30 cellular contexts compared by ENCODE assay signal in genomic region chr18:42033137-42033810, GRCh38.
"Had no signal": no experiment of that assay in that cellular context is flagged by ENCODE, and none has a peak within 500 bp of the region (broad histone marks: within the 10 kb centered on the region; RNA-seq: fewer than 3 reads in every experiment).

No MANE protein-coding gene starts in this region.

- H3K4me3 ChIP-seq: left lung, lower lobe of right lung, mucosa of descending colon, ovary, prostate gland, skin epidermis, stomach, testis, thyroid gland, transverse colon, upper lobe of right lung, uterus had no signal

- FAIRE-seq: kidney had no signal

- H3K9me3 ChIP-seq: left lung, lower lobe of right lung, mucosa of descending colon, ovary, prostate gland, stomach, testis, thyroid gland, transverse colon, upper lobe of right lung, uterus had no signal

- DNase-seq: hypothalamus; immature natural killer cell; kidney; left colon; left lung; lower lobe of right lung; mammary epithelial cell; mesendoderm; mucosa of descending colon; naive thymus-derived CD4-positive, alpha-beta T cell; ovary; posterior cingulate gyrus; retina; right cardiac atrium; stimulated activated CD4-positive, alpha-beta T cell treated with anti-CD3 and anti-CD28 coated beads, Interleukin-12 subunit alpha, Interleukin-12 subunit beta, amount 100 ng/mL, for 4 hours; stimulated activated CD4-positive, alpha-beta T cell treated with anti-CD3 and anti-CD28 coated beads, Interleukin-15, amount 100 ng/mL, for 24 hours; stimulated activated CD4-positive, alpha-beta T cell treated with anti-CD3 and anti-CD28 coated beads, Interleukin-2, amount 100 ng/mL, for 24 hours; stimulated activated CD4-positive, alpha-beta T cell treated with anti-CD3 and anti-CD28 coated beads, Interleukin-4, amount 100 ng/mL, for 1 hour; stimulated activated naive B cell treated with anti-CD40 and anti-IgM and Interleukin-4, amounts not matched to agents 10 μg/mL and 1 μg/mL and 100 μg/mL, for 72 hours; stimulated activated naive CD8-positive, alpha-beta T cell treated with anti-CD3 and anti-CD28 coated beads, Interleukin-15, Interleukin-2, amounts not matched to agents 100 U/mL and 50 U/mL, for 24 hours; stomach; testis; thyroid gland; transverse colon; upper lobe of right lung; uterus had no signal

- H3K27ac ChIP-seq: left lung, lower lobe of right lung, ovary, prostate gland, skin epidermis, stomach, testis, thyroid gland, transverse colon, upper lobe of right lung, uterus had no signal

- ATAC-seq: left colon; left lung; lower lobe of right lung; mucosa of descending colon; naive thymus-derived CD4-positive, alpha-beta T cell; natural killer cell treated with Interleukin-12 subunit alpha and Interleukin-12 subunit beta and Interleukin-15 and Interleukin-18, amount 100 ng/mL, for 72 hours; right cardiac atrium; sciatic nerve; stimulated activated naive B cell treated with anti-CD40 and anti-IgM and Interleukin-4, amounts not matched to agents 10 μg/mL and 1 μg/mL and 100 μg/mL, for 72 hours; stimulated activated naive CD8-positive, alpha-beta T cell treated with anti-CD3 and anti-CD28 coated beads, Interleukin-15, Interleukin-2, amounts not matched to agents 100 U/mL and 50 U/mL, for 24 hours; upper lobe of right lung had no signal

- H3K36me3 ChIP-seq: ovary, prostate gland, uterus had no signal
